ENCODE assay signal across 12 cellular contexts in the genomic region with DNA sequence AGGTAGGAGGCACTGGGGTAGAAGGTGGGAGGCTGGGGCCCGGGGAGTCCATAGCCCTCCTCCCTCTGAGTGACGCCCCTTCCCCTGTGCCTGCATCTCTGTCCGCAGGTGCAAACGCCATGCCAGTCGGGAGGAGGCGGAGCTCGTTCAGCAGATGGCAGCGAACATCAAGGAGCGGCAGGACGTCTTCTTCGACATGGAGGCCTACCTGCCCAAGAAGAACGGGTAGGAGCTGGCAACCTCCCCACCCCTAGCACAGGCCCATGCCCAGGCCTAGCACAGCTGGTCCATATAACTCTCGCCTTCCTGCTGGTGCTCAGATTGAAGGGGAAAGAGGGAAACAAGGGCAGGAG. TPM values are rescaled to one million over a fixed set of nuclear protein-coding genes. Genes with fewer than 3 reads are reported as not detected.
DNase-seq lines count a peak whose midpoint lies in the region; ATAC-seq and TF ChIP-seq lines count a peak whose summit lies in the region.
"Had no signal": no experiment of that assay in that cellular context is flagged by ENCODE, and none has a peak within 500 bp of the region (broad histone marks: within the 10 kb centered on the region; RNA-seq: fewer than 3 reads in every experiment).

No MANE protein-coding gene starts in this region.

- no peaks in the 10 kb centered on the region for H3K9me3 Mint-ChIP-seq in T-helper 2 cell treated with Interferon-gamma antibody and Interleukin-4, amounts not matched to agents 5 μg/mL and 100 μg/mL, for 36 hours
- H3K9me3 Mint-ChIP-seq in stimulated activated memory B cell treated with anti-CD40 and anti-IgM and Interleukin-4, amounts not matched to agents 10 μg/mL and 1 μg/mL and 100 μg/mL, for 72 hours, result no peaks in the 10 kb centered on the region

- no peaks in the 10 kb centered on the region for H3K27me3 ChIP-seq in left ventricle myocardium inferior (ENCODE audit: low read depth)
- no peaks in the 10 kb centered on the region for H3K27me3 ChIP-seq in MM.1S (replicated peaks; ENCODE audit: insufficient read depth, low read length)

- no peak for ATAC-seq in stimulated activated memory B cell treated with anti-CD40 and anti-IgM and Interleukin-4, amounts not matched to agents 10 μg/mL and 1 μg/mL and 100 μg/mL, for 72 hours
- no peak for ATAC-seq in activated CD4-positive, CD25-positive, alpha-beta regulatory T cell treated with anti-CD3 and anti-CD28 coated beads, Interleukin-2, amount 50 U/mL, for 24 hours

- intact Hi-C loops in left ventricle myocardium inferior (cut with micrococcal nuclease), result no loop called here

- H3K4me3 ChIP-seq in left ventricle myocardium inferior (no peak overlapping the region), MM.1S (ENCODE audit: low read length) (no peak overlapping the region)

- H3K4me1 ChIP-seq in left ventricle myocardium inferior, result peaks cover 20% of the 10 kb centered on the region
- no peaks in the 10 kb centered on the region for H3K4me1 ChIP-seq in MM.1S (ENCODE audit: low read length)

- no peaks in the 10 kb centered on the region for H3K9me3 ChIP-seq in left ventricle myocardium inferior (replicated peaks)
- H3K9me3 ChIP-seq in MM.1S (replicated peaks; ENCODE audit: insufficient read depth, low read length), result no peaks in the 10 kb centered on the region

- peaks cover 10% of the 10 kb centered on the region for H3K36me3 Mint-ChIP-seq in T-helper 2 cell treated with Interferon-gamma antibody and Interleukin-4, amounts not matched to agents 5 μg/mL and 100 μg/mL, for 36 hours (ENCODE audit: low read depth)
- H3K36me3 Mint-ChIP-seq in stimulated activated memory B cell treated with anti-CD40 and anti-IgM and Interleukin-4, amounts not matched to agents 10 μg/mL and 1 μg/mL and 100 μg/mL, for 72 hours, result peaks cover 19% of the 10 kb centered on the region

- no peaks in the 10 kb centered on the region for H3F3A ChIP-seq in MM.1S (ENCODE audit: insufficient read depth, low read length)

- no peaks in the 10 kb centered on the region for H3K79me2 ChIP-seq in MM.1S (ENCODE audit: low read length)

- CTCF ChIA-PET in RWPE1 (lab: Yijun Ruan, JAX), result no interaction called here

- no peak overlapping the region for H3K4me2 ChIP-seq in MM.1S (ENCODE audit: low read depth, low read length)

- peaks cover 8% of the 10 kb centered on the region for H3K36me3 ChIP-seq in left ventricle myocardium inferior
- H3K36me3 ChIP-seq in MM.1S (replicated peaks; ENCODE audit: insufficient read depth, low read length), result no peaks in the 10 kb centered on the region

- no peaks in the 10 kb centered on the region for H3K27me3 Mint-ChIP-seq in T-helper 2 cell treated with Interferon-gamma antibody and Interleukin-4, amounts not matched to agents 5 μg/mL and 100 μg/mL, for 36 hours (ENCODE audit: low read depth)
- no peaks in the 10 kb centered on the region for H3K27me3 Mint-ChIP-seq in stimulated activated memory B cell treated with anti-CD40 and anti-IgM and Interleukin-4, amounts not matched to agents 10 μg/mL and 1 μg/mL and 100 μg/mL, for 72 hours

- H3K9me2 ChIP-seq in MM.1S (replicated peaks; ENCODE audit: insufficient read depth, low read length), result no peaks in the 10 kb centered on the region

- TF ChIP-seq CTCF in RWPE1 (conservative IDR thresholded peaks at IDR 0.05; ENCODE audit: low read depth), result no peak
- TF ChIP-seq CTCF in left ventricle myocardium inferior (IDR thresholded peaks at IDR 0.05; ENCODE audit: borderline replicate concordance), result no peak
- TF ChIP-seq CTCF in MM.1S (IDR thresholded peaks at IDR 0.05; ENCODE audit: low read length), result no peak

- DNase-seq in T-helper 2 cell treated with Interferon-gamma antibody and Interleukin-4, amounts not matched to agents 5 μg/mL and 100 μg/mL, for 36 hours (ENCODE audit: low spot score), result no peak
- DNase-seq in T-helper 2 cell, result no peak
- DNase-seq in RWPE1 (ENCODE audit: low spot score), result no peak
- no peak for DNase-seq in left ventricle myocardium inferior
- no peak for DNase-seq in MM.1S
- no peak for DNase-seq in middle frontal gyrus (ENCODE audit: extremely low spot score, low spot score)
- DNase-seq: GF-D8, hippocampal formation, NCI-H2171 treated with DMSO at 0.1 percent for 48 hours, SHP77 had no signal

- peak overlapping the region; percentile 62 for H3K27ac ChIP-seq in RWPE1
- H3K27ac ChIP-seq in left ventricle myocardium inferior (replicated peaks), result peak overlapping the region; percentile 67
- H3K27ac ChIP-seq in MM.1S (ENCODE audit: low read length), result no peak overlapping the region

- H3K4me1 Mint-ChIP-seq in T-helper 2 cell treated with Interferon-gamma antibody and Interleukin-4, amounts not matched to agents 5 μg/mL and 100 μg/mL, for 36 hours (ENCODE audit: low read depth), result peaks cover 1% of the 10 kb centered on the region
- H3K4me1 Mint-ChIP-seq in stimulated activated memory B cell treated with anti-CD40 and anti-IgM and Interleukin-4, amounts not matched to agents 10 μg/mL and 1 μg/mL and 100 μg/mL, for 72 hours, result no peaks in the 10 kb centered on the region

- H2AFZ ChIP-seq in MM.1S (ENCODE audit: low read length), result no peak overlapping the region

- no peaks in the 10 kb centered on the region for H4K20me1 ChIP-seq in MM.1S (ENCODE audit: insufficient read depth, low read length)

- POLR2A ChIA-PET in RWPE1 (lab: Yijun Ruan, JAX; ENCODE audit: low non-redundant PET), result no interaction called here

- H3K4me3 Mint-ChIP-seq in T-helper 2 cell treated with Interferon-gamma antibody and Interleukin-4, amounts not matched to agents 5 μg/mL and 100 μg/mL, for 36 hours, result no peak overlapping the region
- H3K4me3 Mint-ChIP-seq in stimulated activated memory B cell treated with anti-CD40 and anti-IgM and Interleukin-4, amounts not matched to agents 10 μg/mL and 1 μg/mL and 100 μg/mL, for 72 hours, result no peak overlapping the region

- H3K9ac ChIP-seq in MM.1S (ENCODE audit: low read length), result no peak overlapping the region

- peak overlapping the region; percentile 52 for H3K27ac Mint-ChIP-seq in T-helper 2 cell treated with Interferon-gamma antibody and Interleukin-4, amounts not matched to agents 5 μg/mL and 100 μg/mL, for 36 hours
- peak overlapping the region; percentile 9 for H3K27ac Mint-ChIP-seq in stimulated activated memory B cell treated with anti-CD40 and anti-IgM and Interleukin-4, amounts not matched to agents 10 μg/mL and 1 μg/mL and 100 μg/mL, for 72 hours

RNA-seq across cellular contexts. Expression of gene TMEM120B, which starts 35.6 kb away (rescaled TPM):
- 9.2 TPM for total RNA-seq in left ventricle myocardium inferior

RNA-seq across cellular contexts. Expression of gene RHOF, which starts 45.3 kb away (rescaled TPM):
- total RNA-seq in left ventricle myocardium inferior, result 44.3 TPM

RNA-seq across cellular contexts. Expression of gene SETD1B, which starts 55.6 kb away (rescaled TPM):
- total RNA-seq in left ventricle myocardium inferior, result 7.9 TPM
